ENCODE assay signal across 24 cellular contexts in genomic region chr17:16495980-16496819, GRCh38.
"Had no signal": no experiment of that assay in that cellular context is flagged by ENCODE, and none has a peak within 500 bp of the region (broad histone marks: within the 10 kb centered on the region; RNA-seq: fewer than 3 reads in every experiment).

No MANE protein-coding gene starts in this region.

- H3K36me3 ChIP-seq: esophagus squamous epithelium, neutrophil, sigmoid colon, tibial artery had no signal

- H3K4me3 Mint-ChIP-seq: effector memory CD8-positive, alpha-beta T cell; memory B cell; natural killer cell; stimulated activated memory B cell treated with anti-CD40 and anti-IgM and Interleukin-4, amounts not matched to agents 10 μg/mL and 1 μg/mL and 100 μg/mL, for 72 hours had no signal

- H3K27ac ChIP-seq: esophagus squamous epithelium, neutrophil, parathyroid adenoma, psoas muscle, sigmoid colon, testis, tibial artery had no signal

- DNase-seq: cortex of kidney; effector memory CD8-positive, alpha-beta T cell; erythroblast; esophagus squamous epithelium; foreskin melanocyte; head of caudate nucleus; kidney; natural killer cell; psoas muscle; right cardiac atrium; sigmoid colon; stimulated activated CD4-positive, alpha-beta T cell treated with anti-CD3 and anti-CD28 coated beads, Interleukin-4, amount 100 ng/mL, for 4 hours; stimulated activated naive CD8-positive, alpha-beta T cell treated with anti-CD3 and anti-CD28 coated beads, Interleukin-15, Interleukin-2, amounts not matched to agents 100 U/mL and 50 U/mL, for 24 hours; substantia nigra; testis; tibial artery had no signal

- ATAC-seq: effector memory CD8-positive, alpha-beta T cell; left lobe of liver; natural killer cell; psoas muscle; right cardiac atrium; stimulated activated memory B cell treated with anti-CD40 and anti-IgM and Interleukin-4, amounts not matched to agents 10 μg/mL and 1 μg/mL and 100 μg/mL, for 72 hours; stimulated activated naive CD8-positive, alpha-beta T cell treated with anti-CD3 and anti-CD28 coated beads, Interleukin-15, Interleukin-2, amounts not matched to agents 100 U/mL and 50 U/mL, for 24 hours had no signal

- FAIRE-seq: endometrium, kidney had no signal

- H3K9me3 ChIP-seq: esophagus squamous epithelium, neutrophil, psoas muscle, sigmoid colon, testis, tibial artery had no signal

- H2AFZ ChIP-seq: parathyroid adenoma had no signal

- H3K36me3 Mint-ChIP-seq: memory B cell; natural killer cell; stimulated activated memory B cell treated with anti-CD40 and anti-IgM and Interleukin-4, amounts not matched to agents 10 μg/mL and 1 μg/mL and 100 μg/mL, for 72 hours; type B pancreatic cell had no signal

- H3K27me3 ChIP-seq: sigmoid colon, testis, tibial artery had no signal

- H3K4me3 ChIP-seq: esophagus squamous epithelium, lung, psoas muscle, sigmoid colon, testis, tibial artery had no signal

- H3K4me1 Mint-ChIP-seq: memory B cell had no signal

- H3K79me2 ChIP-seq: parathyroid adenoma had no signal

- H3K9me3 Mint-ChIP-seq: effector memory CD8-positive, alpha-beta T cell; natural killer cell; stimulated activated memory B cell treated with anti-CD40 and anti-IgM and Interleukin-4, amounts not matched to agents 10 μg/mL and 1 μg/mL and 100 μg/mL, for 72 hours; type B pancreatic cell had no signal

- H3K9ac ChIP-seq: parathyroid adenoma had no signal

- H3K27ac Mint-ChIP-seq: effector memory CD8-positive, alpha-beta T cell; memory B cell; natural killer cell; stimulated activated memory B cell treated with anti-CD40 and anti-IgM and Interleukin-4, amounts not matched to agents 10 μg/mL and 1 μg/mL and 100 μg/mL, for 72 hours; type B pancreatic cell had no signal
